Comparison of ENCODE assay signal across 8 cellular contexts in genomic region chr10:94630017-94630688, GRCh38. TPM values are rescaled to one million over a fixed set of nuclear protein-coding genes. Genes with fewer than 3 reads are reported as not detected.
DNase-seq lines count a peak whose midpoint lies in the region; ATAC-seq and TF ChIP-seq lines count a peak whose summit lies in the region.

No MANE protein-coding gene starts in this region.

- H3K36me3 ChIP-seq in kidney epithelial cell (ENCODE audit: control insufficient read depth, insufficient read depth, low read length) = no peaks in the 10 kb centered on the region

- H3K4me3 ChIP-seq in kidney epithelial cell (ENCODE audit: low read depth, low read length) = no peak overlapping the region

- no peaks in the 10 kb centered on the region for H3K27me3 ChIP-seq in kidney epithelial cell (ENCODE audit: control insufficient read depth, insufficient read depth, low read length)

- TF ChIP-seq CTCF in VCaP (conservative IDR thresholded peaks at IDR 0.05) (peak; percentile 73), kidney epithelial cell (IDR thresholded peaks at IDR 0.05; ENCODE audit: insufficient read depth, low read length, poor library complexity, severe bottlenecking) (peak; percentile 46)

- ATAC-seq in HG02840 (IDR thresholded peaks at IDR 0.05; ENCODE audit: low FRiP score, unreplicated experiment) (no peak), HG03196 (IDR thresholded peaks at IDR 0.05; ENCODE audit: unreplicated experiment) (no peak)

- no peak overlapping the region for H3K27ac ChIP-seq in VCaP

- DNase-seq in NCI-H510A treated with DMSO at 0.1 percent for 48 hours (lab: John Stamatoyannopoulos, UW) (peak; percentile 69), NCI-H510A (lab: John Stamatoyannopoulos, UW) (no peak), Kasumi-1 (lab: John Stamatoyannopoulos, UW) (peak; percentile 78 to 83), kidney epithelial cell (ENCODE audit: low read depth) (no peak), GM19240 (ENCODE audit: insufficient read length, low spot score) (no peak)

RNA-seq across cellular contexts. Expression of gene CYP2C18, which starts 53.4 kb away (rescaled TPM):
- not detected in 2 replicates for total RNA-seq in kidney epithelial cell

Comparison
In these comparisons a context has a peak if more than half of its experiments do, and no peak if none do; other contexts are left out.
1. DNase-seq: peak in NCI-H510A treated with DMSO at 0.1 percent for 48 hours (single experiment) and Kasumi-1 (2 of 2); none in NCI-H510A (single experiment), kidney epithelial cell (single experiment) and GM19240 (single experiment).